In the genomic region with DNA sequence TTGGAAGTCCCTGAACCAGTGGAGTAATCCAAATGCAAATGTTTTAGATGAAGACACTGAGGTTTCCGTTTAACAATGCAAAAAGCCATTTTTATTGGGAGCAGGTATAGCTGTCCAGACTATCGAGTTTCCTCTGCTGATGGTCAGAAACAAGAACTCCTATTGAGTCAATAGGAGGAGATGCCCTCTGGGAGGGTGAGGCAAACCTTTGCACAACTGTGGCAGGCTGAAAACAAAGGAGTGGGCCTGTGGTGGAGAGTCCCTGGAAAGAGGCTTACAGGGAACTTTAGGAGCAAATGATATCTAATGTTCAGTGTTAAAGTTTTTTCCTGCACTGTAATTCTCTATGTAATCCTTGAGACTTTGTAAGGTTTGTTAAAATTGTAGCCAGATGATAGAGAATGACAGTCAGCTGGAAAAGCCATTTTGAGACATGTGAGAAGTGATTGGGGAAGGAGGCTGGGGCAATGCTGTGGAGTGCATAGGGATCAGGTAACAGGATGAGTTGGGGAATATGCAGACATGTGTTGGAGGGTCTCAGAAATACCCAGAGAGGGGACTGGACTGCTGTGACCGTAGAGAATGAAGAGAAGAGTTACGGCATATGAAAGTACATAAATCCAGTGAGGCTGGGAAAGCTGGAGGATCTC, we compare ENCODE assay signal across 1 cellular context.
A peak's percentile ranks its signal among the peaks of the same experiment; 100 is the strongest.
TF ChIP-seq lines count a peak whose summit lies in the region.

No MANE protein-coding gene starts in this region.

TF ChIP-seq in HEK293, 187 proteins besides CTCF, POLR2A, EP300 and RAD21:
- TF ChIP-seq, protein P1, sequence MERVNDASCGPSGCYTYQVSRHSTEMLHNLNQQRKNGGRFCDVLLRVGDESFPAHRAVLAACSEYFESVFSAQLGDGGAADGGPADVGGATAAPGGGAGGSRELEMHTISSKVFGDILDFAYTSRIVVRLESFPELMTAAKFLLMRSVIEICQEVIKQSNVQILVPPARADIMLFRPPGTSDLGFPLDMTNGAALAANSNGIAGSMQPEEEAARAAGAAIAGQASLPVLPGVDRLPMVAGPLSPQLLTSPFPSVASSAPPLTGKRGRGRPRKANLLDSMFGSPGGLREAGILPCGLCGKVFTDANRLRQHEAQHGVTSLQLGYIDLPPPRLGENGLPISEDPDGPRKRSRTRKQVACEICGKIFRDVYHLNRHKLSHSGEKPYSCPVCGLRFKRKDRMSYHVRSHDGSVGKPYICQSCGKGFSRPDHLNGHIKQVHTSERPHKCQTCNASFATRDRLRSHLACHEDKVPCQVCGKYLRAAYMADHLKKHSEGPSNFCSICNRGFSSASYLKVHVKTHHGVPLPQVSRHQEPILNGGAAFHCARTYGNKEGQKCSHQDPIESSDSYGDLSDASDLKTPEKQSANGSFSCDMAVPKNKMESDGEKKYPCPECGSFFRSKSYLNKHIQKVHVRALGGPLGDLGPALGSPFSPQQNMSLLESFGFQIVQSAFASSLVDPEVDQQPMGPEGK (tag by site-specific recombination; IDR thresholded peaks at IDR 0.05): no peak
- TF ChIP-seq ZNF433 (tag by site-specific recombination; IDR thresholded peaks at IDR 0.05; ENCODE audit: low read depth) (no peak), ZNF837 (tag by site-specific recombination; IDR thresholded peaks at IDR 0.05) (no peak), ZNF596 (tag by site-specific recombination; IDR thresholded peaks at IDR 0.05) (peak; percentile 88)
